Comparison of ENCODE assay signal across 8 cellular contexts in genomic region chr6:121334299-121335104, GRCh38. TPM values are rescaled to one million over a fixed set of nuclear protein-coding genes. Genes with fewer than 3 reads are reported as not detected.
DNase-seq lines count a peak whose midpoint lies in the region; ATAC-seq, FAIRE-seq and TF ChIP-seq lines count a peak whose summit lies in the region.

Gene TBC1D32 (minus strand): TSS chr6:121334480. CDS start chr6:121334430, 50 bp downstream.

- H3K9me3 ChIP-seq in right cardiac atrium (ENCODE audit: control insufficient read depth, low read length) (no peaks in the 10 kb centered on the region), psoas muscle (no peaks in the 10 kb centered on the region)

- H3K27ac ChIP-seq in right cardiac atrium (ENCODE audit: low read length) = peak within 1 kb of the TSS; percentile 96
- H3K27ac ChIP-seq in psoas muscle = peak within 1 kb of the TSS; percentile 86

- peak; percentile 92 for ATAC-seq in GM18502 (IDR thresholded peaks at IDR 0.05; ENCODE audit: poor library complexity, unreplicated experiment)
- ATAC-seq in HG02943 (IDR thresholded peaks at IDR 0.05; ENCODE audit: low read depth, unreplicated experiment) = peak; percentile 95
- peak; percentile 100 for ATAC-seq in right cardiac atrium
- peak; percentile 98 to 100 (median 100) for ATAC-seq in psoas muscle

- no peaks in the 10 kb centered on the region for H3K4me1 ChIP-seq in right cardiac atrium (ENCODE audit: control insufficient read depth, insufficient read depth, low read length)
- H3K4me1 ChIP-seq in psoas muscle = no peaks in the 10 kb centered on the region

- DNase-seq in NCI-H187 (lab: John Stamatoyannopoulos, UW) (peak; percentile 72 to 85), T-helper 2 cell (peak; percentile 63 to 94 (median 80)), anterior cingulate cortex (lab: John Stamatoyannopoulos, UW) (peak; percentile 71 to 98 (median 92)), right cardiac atrium (peak; percentile 94 to 98 (median 97)), psoas muscle (peak; percentile 91 to 96), urothelium cell line (ENCODE audit: low spot score) (peak; percentile 94)

- H3K4me3 ChIP-seq in right cardiac atrium (ENCODE audit: low read length) = peak within 1 kb of the TSS; percentile 55
- peak within 1 kb of the TSS; percentile 74 for H3K4me3 ChIP-seq in psoas muscle

- intact Hi-C loops in right cardiac atrium (cut with DNase I) (no loop called here), psoas muscle (cut with DNase I) (no loop called here)

- TF ChIP-seq CTCF in psoas muscle (IDR thresholded peaks at IDR 0.05) = no peak

- no peaks in the 10 kb centered on the region for H3K27me3 ChIP-seq in right cardiac atrium (ENCODE audit: control insufficient read depth, insufficient read depth)
- H3K27me3 ChIP-seq in psoas muscle (ENCODE audit: insufficient read depth in 3 of 3, low read length in 2 of 3) = no peaks in the 10 kb centered on the region

- under 1% methylated on average over 52 of the region's 52 CpGs for WGBS in right cardiac atrium
- 0 to 2% (median 0%) methylated on average over 52 of the region's 52 CpGs for WGBS in psoas muscle, 3 donors

- peak; percentile 30 for FAIRE-seq in urothelium cell line (lab: Jason Lieb, UNC)

- no peaks in the 10 kb centered on the region for H3K36me3 ChIP-seq in psoas muscle (ENCODE audit: insufficient read depth in 1 of 2, low read depth in 1 of 2)

RNA-seq across cellular contexts. Expression of gene TBC1D32, which starts in this region (rescaled TPM):
- total RNA-seq in right cardiac atrium (1 to 10 TPM; 2.5 to 4.3 (median 3.8) TPM), psoas muscle (1 to 10 TPM in 1 of 4 donors, under 1 TPM in 3; 0.34 to 1.8 (median 0.60) TPM)
- polyA plus RNA-seq in right cardiac atrium (0.79 TPM), psoas muscle (under 1 TPM; 0.29 to 0.45 (median 0.33) TPM)

Comparison
In these comparisons a context has a peak if more than half of its experiments do, and no peak if none do; other contexts are left out.
1. Peak in every context shown above with its lines: DNase-seq, ATAC-seq, H3K4me3 ChIP-seq and H3K27ac ChIP-seq.